1 cellular context compared by ENCODE assay signal in the genomic region with DNA sequence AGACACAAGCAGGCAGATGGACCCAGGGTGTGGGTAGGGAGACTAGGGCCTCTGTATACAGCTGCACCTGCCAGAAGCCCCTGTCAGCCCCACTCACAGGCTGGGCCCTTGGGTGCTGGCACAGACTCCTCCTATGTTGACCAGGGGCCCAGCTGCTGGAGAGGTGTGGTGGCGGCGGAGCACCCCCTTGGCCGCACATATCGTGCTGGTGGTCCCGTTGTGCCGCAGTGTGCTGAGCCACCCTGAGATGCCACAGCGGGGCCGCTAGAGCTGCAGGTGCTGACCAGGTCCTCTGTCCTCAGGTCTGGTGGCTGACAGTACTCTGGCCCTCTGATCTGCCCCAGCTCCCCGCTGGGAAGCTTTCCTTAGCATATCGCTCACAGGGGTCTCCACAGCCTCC.
TF ChIP-seq lines count a peak whose summit lies in the region.

No MANE protein-coding gene starts in this region.

TF ChIP-seq in K562, 482 proteins besides CTCF, POLR2A, EP300 and RAD21:
- TF ChIP-seq RBFOX2 (IDR thresholded peaks at IDR 0.05; ENCODE audit: low read depth, low read length) (0 out of 2 replicates have a peak, but pooled peaks have one; percentile 23), EHMT2 (IDR thresholded peaks at IDR 0.05) (no peak)
